Comparison of ENCODE assay signal across 1 cellular context in genomic region chr2:20525041-20526035, GRCh38.
A peak's percentile ranks its signal among the peaks of the same experiment; 100 is the strongest.
TF ChIP-seq lines count a peak whose summit lies in the region.

No MANE protein-coding gene starts in this region.

TF ChIP-seq in HepG2, 621 proteins besides CTCF, POLR2A, EP300 and RAD21 (continued from another document and continues in another):
- no peak for TF ChIP-seq CENPBD1 (CRISPR knock-in tag; IDR thresholded peaks at IDR 0.05; ENCODE audit: borderline replicate concordance, low read depth)
- TF ChIP-seq BRCA1 (CRISPR knock-in tag; IDR thresholded peaks at IDR 0.05): 0 out of 2 replicates have a peak, but pooled peaks have one; percentile 46
- TF ChIP-seq PHF8 (CRISPR knock-in tag; IDR thresholded peaks at IDR 0.05): peak; percentile 54; the same call in 1 of the 2 replicates
- TF ChIP-seq KMT2A (CRISPR knock-in tag; IDR thresholded peaks at IDR 0.05): no peak; the same call in 1 of the 2 replicates
- peak; percentile 82 for TF ChIP-seq ZNF501 (CRISPR knock-in tag; IDR thresholded peaks at IDR 0.05)
- TF ChIP-seq CEBPB (IDR thresholded peaks at IDR 0.05; ENCODE audit: borderline replicate concordance, low read depth, low read length): peak; percentile 94
- no peak for TF ChIP-seq NAIF1 (CRISPR knock-in tag; IDR thresholded peaks at IDR 0.05; ENCODE audit: borderline replicate concordance)
- TF ChIP-seq MYPOP (CRISPR knock-in tag; IDR thresholded peaks at IDR 0.05): peak; percentile 78; the same call in 1 of the 2 replicates
- no peak for TF ChIP-seq ZUFSP (CRISPR knock-in tag; IDR thresholded peaks at IDR 0.05; ENCODE audit: borderline replicate concordance)
- TF ChIP-seq PITX1 (CRISPR knock-in tag; IDR thresholded peaks at IDR 0.05): peak; percentile 58; the same call in 1 of the 2 replicates
- peak; percentile 81; the same call in 1 of the 2 replicates for TF ChIP-seq ZNF230 (CRISPR knock-in tag; IDR thresholded peaks at IDR 0.05)
- TF ChIP-seq KDM3A (CRISPR knock-in tag; IDR thresholded peaks at IDR 0.05; ENCODE audit: low read depth): peak; percentile 68; the same call in 1 of the 2 replicates
- TF ChIP-seq ZNF687 (CRISPR knock-in tag; IDR thresholded peaks at IDR 0.05): peak; percentile 96
- no peak; the same call in 1 of the 2 replicates for TF ChIP-seq CENPT (CRISPR knock-in tag; IDR thresholded peaks at IDR 0.05; ENCODE audit: low read depth)
- peak; percentile 73 for TF ChIP-seq KAT8 (CRISPR knock-in tag; IDR thresholded peaks at IDR 0.05)
- no peak for TF ChIP-seq ZNF800 (CRISPR knock-in tag; IDR thresholded peaks at IDR 0.05)
- peak; percentile 79; the same call in 1 of the 2 replicates for TF ChIP-seq ZNF678 (CRISPR knock-in tag; IDR thresholded peaks at IDR 0.05)
- TF ChIP-seq ZKSCAN8 (CRISPR knock-in tag; IDR thresholded peaks at IDR 0.05; ENCODE audit: borderline replicate concordance): peak; percentile 29; the same call in 1 of the 2 replicates
- TF ChIP-seq PRDM10 (CRISPR knock-in tag; IDR thresholded peaks at IDR 0.05; ENCODE audit: low read depth): peak; percentile 75
- peak; percentile 66 for TF ChIP-seq ASH2L (IDR thresholded peaks at IDR 0.05; ENCODE audit: insufficient read length, low read depth, low read length)
- peak; percentile 81; the same call in 1 of the 2 replicates for TF ChIP-seq ZNF788 (CRISPR knock-in tag; IDR thresholded peaks at IDR 0.05; ENCODE audit: borderline replicate concordance)
- no peak for TF ChIP-seq KLF9 (CRISPR knock-in tag; IDR thresholded peaks at IDR 0.05; ENCODE audit: low read depth)
- peak; percentile 24; the same call in 1 of the 2 replicates for TF ChIP-seq ZNF629 (CRISPR knock-in tag; conservative IDR thresholded peaks at IDR 0.05)
- peak; percentile 39; the same call in 1 of the 2 replicates for TF ChIP-seq PPARG (CRISPR knock-in tag; conservative IDR thresholded peaks at IDR 0.05)
- 0 out of 2 replicates have a peak, but pooled peaks have one; percentile 23 for TF ChIP-seq ZNF614 (CRISPR knock-in tag; IDR thresholded peaks at IDR 0.05; ENCODE audit: borderline replicate concordance)
- TF ChIP-seq FOXC1 (CRISPR knock-in tag; IDR thresholded peaks at IDR 0.05; ENCODE audit: borderline replicate concordance): no peak
- TF ChIP-seq ZNF264 (CRISPR knock-in tag; IDR thresholded peaks at IDR 0.05): no peak
- peak; percentile 53 for TF ChIP-seq HNF4A (CRISPR knock-in tag; IDR thresholded peaks at IDR 0.05)
- peak; percentile 48 for TF ChIP-seq SRSF1 (optimal IDR thresholded peaks at IDR 0.05; ENCODE audit: low read depth, low read length)
- peak; percentile 28; the same call in 1 of the 2 replicates for TF ChIP-seq ZNF12 (CRISPR knock-in tag; IDR thresholded peaks at IDR 0.05)
- peak; percentile 70; the same call in 1 of the 2 replicates for TF ChIP-seq ZSCAN31 (CRISPR knock-in tag; IDR thresholded peaks at IDR 0.05; ENCODE audit: low read depth)
- peak; percentile 75; the same call in 1 of the 2 replicates for TF ChIP-seq SP4 (CRISPR knock-in tag; IDR thresholded peaks at IDR 0.05)
- peak; percentile 72; the same call in 1 of the 2 replicates for TF ChIP-seq ETV5 (CRISPR knock-in tag; IDR thresholded peaks at IDR 0.05; ENCODE audit: borderline replicate concordance)
- TF ChIP-seq DMAP1 (CRISPR knock-in tag; IDR thresholded peaks at IDR 0.05): peak; percentile 70; the same call in 1 of the 2 replicates
- TF ChIP-seq PCBP2 (optimal IDR thresholded peaks at IDR 0.05; ENCODE audit: low read depth, low read length, poor library complexity, severe bottlenecking): no peak
- peak; percentile 80 for TF ChIP-seq POLR2G (IDR thresholded peaks at IDR 0.05; ENCODE audit: low read depth, low read length)
- no peak for TF ChIP-seq TOE1 (CRISPR knock-in tag; IDR thresholded peaks at IDR 0.05)
- TF ChIP-seq RNF2 (conservative IDR thresholded peaks at IDR 0.05; ENCODE audit: low read depth): no peak
- TF ChIP-seq RBFOX2 (IDR thresholded peaks at IDR 0.05; ENCODE audit: low read depth, low read length): peak; percentile 55; the same call in 1 of the 2 replicates
- TF ChIP-seq MLLT10 (CRISPR knock-in tag; IDR thresholded peaks at IDR 0.05): no peak
- TF ChIP-seq ZNF598 (CRISPR knock-in tag; IDR thresholded peaks at IDR 0.05; ENCODE audit: borderline replicate concordance): peak; percentile 26; the same call in 1 of the 2 replicates
- TF ChIP-seq ZNF563 (CRISPR knock-in tag; IDR thresholded peaks at IDR 0.05): no peak
- no peak for TF ChIP-seq AKAP8 (CRISPR knock-in tag; IDR thresholded peaks at IDR 0.05)
- TF ChIP-seq SNAPC4 (CRISPR knock-in tag; IDR thresholded peaks at IDR 0.05): no peak
- TF ChIP-seq ZBTB43 (CRISPR knock-in tag; conservative IDR thresholded peaks at IDR 0.05): no peak
